In the genomic region with DNA sequence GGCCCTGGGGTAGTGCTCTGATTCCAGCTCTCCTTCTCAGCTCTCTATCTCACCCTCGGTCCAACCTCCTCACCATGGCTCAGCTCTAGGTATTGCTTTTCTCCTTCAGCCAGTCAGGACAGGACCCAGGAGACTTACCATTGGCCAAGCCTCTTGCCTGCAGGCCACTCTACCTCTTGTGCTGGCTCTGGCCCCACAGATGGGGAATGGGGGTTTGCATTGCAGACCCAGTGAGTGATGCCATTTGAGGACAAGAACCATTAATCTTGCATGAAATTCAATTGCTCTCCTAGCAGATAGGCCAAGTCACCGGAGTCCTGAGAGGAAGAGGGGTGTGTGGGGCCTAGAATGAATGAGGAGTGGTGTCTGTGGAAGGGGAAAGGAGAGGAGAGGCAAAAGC, we compare ENCODE assay signal across 18 cellular contexts. TPM values are rescaled to one million over a fixed set of nuclear protein-coding genes. Genes with fewer than 3 reads are reported as not detected.
DNase-seq lines count a peak whose midpoint lies in the region; FAIRE-seq and TF ChIP-seq lines count a peak whose summit lies in the region.
"Had no signal": no experiment of that assay in that cellular context is flagged by ENCODE, and none has a peak within 500 bp of the region (broad histone marks: within the 10 kb centered on the region; RNA-seq: fewer than 3 reads in every experiment).

No MANE protein-coding gene starts in this region.

- H3K27ac ChIP-seq in smooth muscle cell (ENCODE audit: low read depth): no peak overlapping the region
- H3K27ac ChIP-seq: BLaER1, C4-2B had no signal

- no peaks in the 10 kb centered on the region for H3K79me2 ChIP-seq in smooth muscle cell (ENCODE audit: low read depth)

- peaks cover 2% of the 10 kb centered on the region for H3F3A ChIP-seq in smooth muscle cell (ENCODE audit: low read depth)

- H3K4me3 ChIP-seq in BE2C (ENCODE audit: low read depth, low read length) (no peak overlapping the region), smooth muscle cell (no peak overlapping the region)
- H3K4me3 ChIP-seq: BLaER1, GM12878, GM23338 had no signal

- TF ChIP-seq POLR2A in GM12891 (IDR thresholded peaks at IDR 0.05; ENCODE audit: low read depth, low read length): no peak

- H3K9me3 Mint-ChIP-seq in endothelial cell (ENCODE audit: unreplicated experiment): no peaks in the 10 kb centered on the region
- H3K9me3 Mint-ChIP-seq: CD8-positive, alpha-beta T cell; GM23338; H9 had no signal

- no peak overlapping the region for H3K9ac ChIP-seq in smooth muscle cell (ENCODE audit: low read depth)
- H3K9ac ChIP-seq: BLaER1 had no signal

- H3K4me1 ChIP-seq in BE2C: peaks cover 24% of the 10 kb centered on the region
- H3K4me1 ChIP-seq in smooth muscle cell (ENCODE audit: low read depth): peaks cover 13% of the 10 kb centered on the region
- H3K4me1 ChIP-seq: Caco-2 had no signal

- FAIRE-seq in GM12891 (lab: Jason Lieb, UNC): no peak
- FAIRE-seq: GM12878, GM18507 had no signal

- DNase-seq in BE2C: peak; percentile 67
- peak; percentile 70 for DNase-seq in SK-N-DZ (ENCODE audit: low spot score)
- DNase-seq in endothelial cell (ENCODE audit: low spot score): no peak
- DNase-seq in smooth muscle cell (lab: John Stamatoyannopoulos, UW; ENCODE audit: unreplicated experiment): no peak
- no peak for DNase-seq in DMS79 treated with DMSO at 0.1 percent for 48 hours (lab: John Stamatoyannopoulos, UW)
- no peak for DNase-seq in GM12891 (ENCODE audit: insufficient read length, low spot score)
- DNase-seq: Caco-2; CD4-positive, CD25-positive, alpha-beta regulatory T cell; CD8-positive, alpha-beta T cell; DMS153; EL; GDM1; H9 had no signal

- peaks cover 60% of the 10 kb centered on the region for H3K4me1 Mint-ChIP-seq in endothelial cell (ENCODE audit: unreplicated experiment)

- no peaks in the 10 kb centered on the region for H4K20me1 ChIP-seq in smooth muscle cell (ENCODE audit: low read depth)

- H3K27me3 ChIP-seq in BE2C (no peaks in the 10 kb centered on the region), smooth muscle cell (ENCODE audit: low read depth) (peaks cover 6% of the 10 kb centered on the region)

- H3K27me3 Mint-ChIP-seq in endothelial cell (ENCODE audit: unreplicated experiment): peaks cover 15% of the 10 kb centered on the region

- peak overlapping the region; percentile 76 for H3K27ac Mint-ChIP-seq in endothelial cell (ENCODE audit: unreplicated experiment)
- H3K27ac Mint-ChIP-seq: CD8-positive, alpha-beta T cell; GM23338; H9 had no signal

- H3K4me2 ChIP-seq in smooth muscle cell: no peak overlapping the region
- H3K4me2 ChIP-seq: BLaER1, GM23338 had no signal

- H3K9me3 ChIP-seq in BE2C: no peaks in the 10 kb centered on the region; the same call in 1 of the 2 replicates
- H3K9me3 ChIP-seq in smooth muscle cell (replicated peaks; ENCODE audit: low read depth): no peaks in the 10 kb centered on the region
- H3K9me3 ChIP-seq: BLaER1, Caco-2 had no signal

- no peak overlapping the region for H2AFZ ChIP-seq in smooth muscle cell (ENCODE audit: low read depth)
- H2AFZ ChIP-seq: GM23338 had no signal

- 62% methylated on average over 2 of the region's 2 CpGs for WGBS in smooth muscle cell (ENCODE audit: low lambda C conversion rate)

- TF ChIP-seq CTCF in BE2C (IDR thresholded peaks at IDR 0.05; ENCODE audit: low read depth, low read length): no peak
- TF ChIP-seq CTCF in endothelial cell (IDR thresholded peaks at IDR 0.05; ENCODE audit: unreplicated experiment): no peak
- TF ChIP-seq CTCF in smooth muscle cell (IDR thresholded peaks at IDR 0.05; ENCODE audit: borderline replicate concordance, insufficient read depth, poor library complexity, severe bottlenecking): no peak

- H3K36me3 ChIP-seq in BE2C (no peaks in the 10 kb centered on the region), smooth muscle cell (ENCODE audit: low read depth) (no peaks in the 10 kb centered on the region)
- H3K36me3 ChIP-seq: BLaER1 had no signal

- H3K4me3 Mint-ChIP-seq in endothelial cell (ENCODE audit: unreplicated experiment): no peak overlapping the region
- H3K4me3 Mint-ChIP-seq: CD8-positive, alpha-beta T cell; GM23338; H9 had no signal

- peaks cover 4% of the 10 kb centered on the region for H3K36me3 Mint-ChIP-seq in endothelial cell (ENCODE audit: low read depth, unreplicated experiment)
- H3K36me3 Mint-ChIP-seq: CD4-positive, CD25-positive, alpha-beta regulatory T cell; CD8-positive, alpha-beta T cell had no signal

TF ChIP-seq in GM12891, 5 proteins besides CTCF, POLR2A, EP300 and RAD21:
- TF ChIP-seq PAX5 (IDR thresholded peaks at IDR 0.05; ENCODE audit: insufficient read depth, low read length, severe bottlenecking) (no peak), SPI1 (IDR thresholded peaks at IDR 0.05; ENCODE audit: low read depth, low read length) (no peak), POLR2AphosphoS5 (IDR thresholded peaks at IDR 0.05; ENCODE audit: low read depth, low read length) (no peak), POU2F2 (IDR thresholded peaks at IDR 0.05; ENCODE audit: low read depth, low read length) (no peak), TAF1 (IDR thresholded peaks at IDR 0.05; ENCODE audit: low read depth, low read length) (no peak)

RNA-seq across cellular contexts. Expression of a gene that starts 6.1 kb away (rescaled TPM):
- polyA plus RNA-seq in BE2C (2012; ENCODE audit: insufficient read depth, insufficient read length, low read depth): 78.8 TPM
- 13.3 and 13.8 TPM in 2 replicates for polyA plus RNA-seq in SK-N-DZ (2014; cell fraction: cytosol; rRNA removed)
- 6.0 and 7.1 TPM in 2 replicates for polyA plus RNA-seq in SK-N-DZ (2014; cell fraction: nucleus; rRNA removed)
- total RNA-seq in endothelial cell (ENCODE audit: unreplicated experiment): 24.0 TPM
- total RNA-seq in smooth muscle cell: 5.5 and 8.7 TPM in 2 replicates
- polyA plus RNA-seq in smooth muscle cell: 24.0 and 26.2 TPM in 2 replicates
- 1.7 TPM for polyA plus RNA-seq in GM12891 (2012; ENCODE audit: low read depth, missing spikeins)

RNA-seq across cellular contexts. Expression of a gene that starts 24.8 kb away (rescaled TPM):
- polyA plus RNA-seq in BE2C (2012; ENCODE audit: insufficient read depth, insufficient read length, low read depth): 662 TPM
- 284 and 377 TPM in 2 replicates for polyA plus RNA-seq in SK-N-DZ (2014; cell fraction: cytosol; rRNA removed)
- 228 and 275 TPM in 2 replicates for polyA plus RNA-seq in SK-N-DZ (2014; cell fraction: nucleus; rRNA removed)
- total RNA-seq in endothelial cell (ENCODE audit: unreplicated experiment): 182 TPM
- 144 and 154 TPM in 2 replicates for total RNA-seq in smooth muscle cell
- polyA plus RNA-seq in smooth muscle cell: 325 and 339 TPM in 2 replicates
- 564 TPM for polyA plus RNA-seq in GM12891 (2012; ENCODE audit: low read depth, missing spikeins)

RNA-seq across cellular contexts. Expression of a gene that starts 32.7 kb away (rescaled TPM):
- 261 TPM for polyA plus RNA-seq in BE2C (2012; ENCODE audit: insufficient read depth, insufficient read length, low read depth)
- polyA plus RNA-seq in SK-N-DZ (2014; cell fraction: cytosol; rRNA removed): 49.6 and 50.5 TPM in 2 replicates
- polyA plus RNA-seq in SK-N-DZ (2014; cell fraction: nucleus; rRNA removed): 80.5 and 89.5 TPM in 2 replicates
- total RNA-seq in endothelial cell (ENCODE audit: unreplicated experiment) (132 TPM), smooth muscle cell (2.8 and 18.1 TPM in 2 replicates)
- 5.5 and 6.6 TPM in 2 replicates for polyA plus RNA-seq in smooth muscle cell
- 5.6 TPM for polyA plus RNA-seq in GM12891 (2012; ENCODE audit: low read depth, missing spikeins)

RNA-seq across cellular contexts. Expression of a gene that starts 56.0 kb away (rescaled TPM):
- polyA plus RNA-seq in BE2C (2012; ENCODE audit: insufficient read depth, insufficient read length, low read depth): 85.6 TPM
- 103 TPM in 2 replicates for polyA plus RNA-seq in SK-N-DZ (2014; cell fraction: cytosol; rRNA removed)
- polyA plus RNA-seq in SK-N-DZ (2014; cell fraction: nucleus; rRNA removed): 264 and 306 TPM in 2 replicates
- total RNA-seq in endothelial cell (ENCODE audit: unreplicated experiment) (70.0 TPM), smooth muscle cell (52.4 and 53.7 TPM in 2 replicates)
- polyA plus RNA-seq in smooth muscle cell: 37.1 and 40.2 TPM in 2 replicates
- 22.6 TPM for polyA plus RNA-seq in GM12891 (2012; ENCODE audit: low read depth, missing spikeins)

Comparison
In these comparisons a context has a peak if more than half of its experiments do, and no peak if none do; other contexts are left out.
1. DNase-seq: peak in BE2C (single experiment) and SK-N-DZ (single experiment); none in endothelial cell (single experiment), smooth muscle cell (single experiment), DMS79 treated with DMSO at 0.1 percent for 48 hours (single experiment) and GM12891 (single experiment).